17 cellular contexts compared by ENCODE assay signal in genomic region chr3:124576565-124577493, GRCh38.
DNase-seq lines count a peak whose midpoint lies in the region; ATAC-seq and TF ChIP-seq lines count a peak whose summit lies in the region.
"Had no signal": no experiment of that assay in that cellular context is flagged by ENCODE, and none has a peak within 500 bp of the region (broad histone marks: within the 10 kb centered on the region; RNA-seq: fewer than 3 reads in every experiment).

No MANE protein-coding gene starts in this region.

- TF ChIP-seq CTCF in GM12865 (IDR thresholded peaks at IDR 0.05; ENCODE audit: insufficient read depth, low read depth, low read length, missing control alignments) (peak; percentile 22), liver (IDR thresholded peaks at IDR 0.05; ENCODE audit: low read depth, low read length, missing input control) (peak; percentile 20), natural killer cell (IDR thresholded peaks at IDR 0.05) (no peak)

- DNase-seq in GM12865 (ENCODE audit: low read depth): peak; percentile 57
- DNase-seq in RPMI8226: peak; percentile 37
- DNase-seq in activated CD4-positive, alpha-beta T cell treated with anti-CD3 and anti-CD28 coated beads, Interleukin-2, amount 10 ng/mL, durations not matched to agents 7 days and 5 days: no peak
- no peak for DNase-seq in Kasumi-1 (lab: John Stamatoyannopoulos, UW)
- DNase-seq in natural killer cell: no peak
- DNase-seq: activated naive CD4-positive, alpha-beta T cell; body of pancreas; COR-L47; esophagus squamous epithelium; IMR-90; NCI-H2171 treated with DMSO at 0.1 percent for 48 hours; NCI-H82; SHP77 had no signal

- intact Hi-C loops in natural killer cell (cut with micrococcal nuclease): no loop called here

- no peak overlapping the region for H3K4me3 Mint-ChIP-seq in activated CD4-positive, alpha-beta T cell treated with anti-CD3 and anti-CD28 coated beads, Interleukin-2, amount 10 ng/mL, durations not matched to agents 7 days and 5 days
- H3K4me3 Mint-ChIP-seq in natural killer cell: no peak overlapping the region

- H3K4me1 ChIP-seq in liver (ENCODE audit: control insufficient read depth in 4 of 4, insufficient read depth in 4 of 4, low read length in 3 of 4): peaks cover 0 to 4% (median under 1%) of the 10 kb centered on the region in 4 donors

- H3K36me3 ChIP-seq in liver (ENCODE audit: control insufficient read depth in 4 of 4, insufficient read depth in 3 of 4, low read depth in 1 of 4, low read length in 3 of 4): no peaks in the 10 kb centered on the region
- H3K36me3 ChIP-seq: esophagus squamous epithelium had no signal

- no peak overlapping the region for H3K27ac ChIP-seq in liver (ENCODE audit: low read depth in 1 of 2, low read length in 2 of 2)
- H3K27ac ChIP-seq: body of pancreas, esophagus squamous epithelium had no signal

- H3K4me3 ChIP-seq in GM12865 (ENCODE audit: low read depth, low read length): no peak overlapping the region
- H3K4me3 ChIP-seq in liver (ENCODE audit: low read depth in 1 of 3, low read length in 3 of 3): no peak overlapping the region
- H3K4me3 ChIP-seq: body of pancreas, esophagus squamous epithelium had no signal

- CTCF ChIA-PET in activated CD4-positive, alpha-beta T cell treated with anti-CD3 and anti-CD28 coated beads, Interleukin-2, amount 10 ng/mL, durations not matched to agents 7 days and 5 days (lab: Charles Lee): interaction anchor here (0.6 to 1.5 kb wide), 4 partner anchors 13 to 107 kb away, joined by 3 to 4 read pairs (median 4); no protein-coding TSS in a partner anchor

- TF ChIP-seq RAD21 in liver (IDR thresholded peaks at IDR 0.05): peak; percentile 6 to 19

- H3K27me3 Mint-ChIP-seq in activated CD4-positive, alpha-beta T cell treated with anti-CD3 and anti-CD28 coated beads, Interleukin-2, amount 10 ng/mL, durations not matched to agents 7 days and 5 days: peaks cover 20% of the 10 kb centered on the region
- H3K27me3 Mint-ChIP-seq in natural killer cell (ENCODE audit: low read depth in 2 of 2): peaks cover 3 to 7% of the 10 kb centered on the region in 2 donors

- no peaks in the 10 kb centered on the region for H3K9me3 Mint-ChIP-seq in activated CD4-positive, alpha-beta T cell treated with anti-CD3 and anti-CD28 coated beads, Interleukin-2, amount 10 ng/mL, durations not matched to agents 7 days and 5 days
- H3K9me3 Mint-ChIP-seq in natural killer cell: no peaks in the 10 kb centered on the region

- no peak overlapping the region for H3K27ac Mint-ChIP-seq in activated CD4-positive, alpha-beta T cell treated with anti-CD3 and anti-CD28 coated beads, Interleukin-2, amount 10 ng/mL, durations not matched to agents 7 days and 5 days
- H3K27ac Mint-ChIP-seq in natural killer cell: no peak overlapping the region

- no peaks in the 10 kb centered on the region for H3K27me3 ChIP-seq in liver (ENCODE audit: control insufficient read depth in 4 of 4, insufficient read depth in 4 of 4, low read length in 3 of 4)
- H3K27me3 ChIP-seq: body of pancreas, esophagus squamous epithelium had no signal

- POLR2A ChIA-PET in activated CD4-positive, alpha-beta T cell treated with anti-CD3 and anti-CD28 coated beads, Interleukin-2, amount 10 ng/mL, durations not matched to agents 7 days and 5 days (lab: Charles Lee): no interaction called here

- H3K36me3 Mint-ChIP-seq in activated CD4-positive, alpha-beta T cell treated with anti-CD3 and anti-CD28 coated beads, Interleukin-2, amount 10 ng/mL, durations not matched to agents 7 days and 5 days (ENCODE audit: low read depth): no peaks in the 10 kb centered on the region
- H3K36me3 Mint-ChIP-seq in natural killer cell: no peaks in the 10 kb centered on the region

- WGBS in liver: 56% methylated on average over 5 of the region's 5 CpGs

- H3K4me1 Mint-ChIP-seq in activated CD4-positive, alpha-beta T cell treated with anti-CD3 and anti-CD28 coated beads, Interleukin-2, amount 10 ng/mL, durations not matched to agents 7 days and 5 days: peaks cover 23% of the 10 kb centered on the region
- H3K4me1 Mint-ChIP-seq in natural killer cell: peaks cover 0 to 5% of the 10 kb centered on the region in 2 donors

- ATAC-seq in GM19395 (IDR thresholded peaks at IDR 0.05; ENCODE audit: unreplicated experiment) (peak; percentile 51), HG03095 (IDR thresholded peaks at IDR 0.05; ENCODE audit: unreplicated experiment) (no peak), natural killer cell (no peak)
- ATAC-seq: activated CD4-positive, CD25-positive, alpha-beta regulatory T cell treated with anti-CD3 and anti-CD28 coated beads, Interleukin-2, amount 50 U/mL, for 24 hours; body of pancreas had no signal

- H3K9ac ChIP-seq in liver (ENCODE audit: low read depth in 1 of 2, low read length in 2 of 2): no peak overlapping the region

- H3K9me3 ChIP-seq in liver (ENCODE audit: control insufficient read depth in 4 of 4, low read length in 3 of 4): no peaks in the 10 kb centered on the region
- H3K9me3 ChIP-seq: body of pancreas, esophagus squamous epithelium had no signal

TF ChIP-seq in liver, 16 proteins besides CTCF, POLR2A, EP300 and RAD21:
- TF ChIP-seq RXRA (IDR thresholded peaks at IDR 0.05): peak in 1 of 2 donors; percentile 9
- TF ChIP-seq GABPA (IDR thresholded peaks at IDR 0.05 in 1 of 2, conservative IDR thresholded peaks at IDR 0.05 in 1 of 2): no peak

Comparison
In these comparisons a context has a peak if more than half of its experiments do, and no peak if none do; other contexts are left out.
1. DNase-seq: peak in GM12865 (single experiment) and RPMI8226 (single experiment); none in activated CD4-positive, alpha-beta T cell treated with anti-CD3 and anti-CD28 coated beads, Interleukin-2, amount 10 ng/mL, durations not matched to agents 7 days and 5 days (single experiment), Kasumi-1 (0 of 2) and natural killer cell (single experiment).